ENCODE assay signal across 13 cellular contexts in genomic region chr4:37662861-37663390, GRCh38. TPM values are rescaled to one million over a fixed set of nuclear protein-coding genes. Genes with fewer than 3 reads are reported as not detected.
A peak's percentile ranks its signal among the peaks of the same experiment; 100 is the strongest.
DNase-seq lines count a peak whose midpoint lies in the region; TF ChIP-seq lines count a peak whose summit lies in the region.
"Had no signal": no experiment of that assay in that cellular context is flagged by ENCODE, and none has a peak within 500 bp of the region (broad histone marks: within the 10 kb centered on the region; RNA-seq: fewer than 3 reads in every experiment).

No MANE protein-coding gene starts in this region.

- no peaks in the 10 kb centered on the region for H3K27me3 ChIP-seq in Caco-2 (replicated peaks; ENCODE audit: control insufficient read depth, insufficient read depth, low read length)
- H3K27me3 ChIP-seq in SJCRH30: no peaks in the 10 kb centered on the region
- H3K27me3 ChIP-seq in cardiac muscle cell: no peaks in the 10 kb centered on the region
- H3K27me3 ChIP-seq in neutrophil: no peaks in the 10 kb centered on the region
- H3K27me3 ChIP-seq: BLaER1 treated with 17β-estradiol and CSF1 and Interleukin-3, amounts not matched to agents 10 nM and 100 nM had no signal

- BruUV-seq in Caco-2 (replicated peaks; lab: Mats Ljungman, UMichigan): no TSS peak

- intact Hi-C loops in Caco-2 (cut with micrococcal nuclease; ENCODE audit: unreplicated experiment): no loop called here

- peak overlapping the region; percentile 35 for H3K4me3 Mint-ChIP-seq in Caco-2 (ENCODE audit: unreplicated experiment)

- TF ChIP-seq CTCF in Caco-2 (IDR thresholded peaks at IDR 0.05; ENCODE audit: insufficient read depth in 1 of 2, low read depth in 1 of 2, low read length in 1 of 2, severe bottlenecking in 1 of 2, unreplicated experiment in 1 of 2): no peak
- no peak for TF ChIP-seq CTCF in cardiac muscle cell (IDR thresholded peaks at IDR 0.05; ENCODE audit: low read depth, low read length)
- TF ChIP-seq CTCF in neutrophil (IDR thresholded peaks at IDR 0.05): no peak
- TF ChIP-seq CTCF in GM13977 (IDR thresholded peaks at IDR 0.05; ENCODE audit: extremely low read depth, insufficient read depth, missing control alignments): no peak

- H3K4me3 ChIP-seq in Caco-2 (ENCODE audit: low read depth, low read length) (no peak overlapping the region), SJCRH30 (peak overlapping the region; percentile 14), cardiac muscle cell (no peak overlapping the region), neutrophil (ENCODE audit: low read depth in 1 of 2, low read length in 1 of 2) (no peak overlapping the region)
- H3K4me3 ChIP-seq: BLaER1 treated with 17β-estradiol and CSF1 and Interleukin-3, amounts not matched to agents 10 nM and 100 nM had no signal

- POLR2A ChIA-PET in Caco-2 (lab: Charles Lee): no interaction called here

- H3K4me1 Mint-ChIP-seq in Caco-2 (ENCODE audit: low read depth, unreplicated experiment): peaks cover 22% of the 10 kb centered on the region

- H3K4me1 ChIP-seq in Caco-2 (peaks cover 62% of the 10 kb centered on the region), SJCRH30 (peaks cover 61% of the 10 kb centered on the region), cardiac muscle cell (ENCODE audit: low read depth) (peaks cover 45% of the 10 kb centered on the region), neutrophil (ENCODE audit: control insufficient read depth in 1 of 2, insufficient read depth in 1 of 2, low read depth in 1 of 2, low read length in 1 of 2) (peaks cover 14 to 36% of the 10 kb centered on the region in 2 experiments)

- in situ Hi-C loops in GM13977 (cut with MboI; ENCODE audit: low pct_unique_long_range_greater_than_20kb, low sequenced_read_pairs, unreplicated experiment): no loop called here

- H3K36me3 ChIP-seq in Caco-2 (ENCODE audit: control insufficient read depth, insufficient read depth, low read length) (no peaks in the 10 kb centered on the region), SJCRH30 (no peaks in the 10 kb centered on the region; the same call in 1 of the 2 replicates), cardiac muscle cell (no peaks in the 10 kb centered on the region), neutrophil (peaks cover 5% of the 10 kb centered on the region)

- peak overlapping the region; percentile 82 for H3K27ac Mint-ChIP-seq in Caco-2 (ENCODE audit: unreplicated experiment)

- no peaks in the 10 kb centered on the region for H3K9me3 Mint-ChIP-seq in Caco-2 (ENCODE audit: unreplicated experiment)

- H3K9me3 ChIP-seq in Caco-2 (no peaks in the 10 kb centered on the region), SJCRH30 (replicated peaks) (no peaks in the 10 kb centered on the region), cardiac muscle cell (ENCODE audit: low read depth) (no peaks in the 10 kb centered on the region), neutrophil (no peaks in the 10 kb centered on the region)

- H3K36me3 Mint-ChIP-seq in Caco-2 (ENCODE audit: insufficient read depth, unreplicated experiment): peaks cover 18% of the 10 kb centered on the region

- no peaks in the 10 kb centered on the region for H3K27me3 Mint-ChIP-seq in Caco-2 (ENCODE audit: insufficient read depth, unreplicated experiment)

- DNase-seq in Caco-2: no peak
- DNase-seq in SJCRH30: peak; percentile 60 to 72
- peak in 1 of 2 donors; percentile 30 for DNase-seq in cardiac muscle cell (ENCODE audit: low read depth in 1 of 2, low spot score in 1 of 2)
- no peak for DNase-seq in GM13977 (ENCODE audit: low spot score)
- DNase-seq in DMS114 treated with DMSO at 0.1 percent for 48 hours (lab: John Stamatoyannopoulos, UW; ENCODE audit: unreplicated experiment): no peak
- no peak for DNase-seq in inferior parietal cortex (ENCODE audit: extremely low spot score)
- DNase-seq in AG08395 (ENCODE audit: low spot score): no peak
- DNase-seq: activated CD4-positive, alpha-beta T cell treated with anti-CD3 and anti-CD28 coated beads for 4 hours; activated naive CD4-positive, alpha-beta T cell; effector memory CD4-positive, alpha-beta T cell; SIG-M5 had no signal

- H3K27ac ChIP-seq in SJCRH30: peak overlapping the region; percentile 95
- H3K27ac ChIP-seq in cardiac muscle cell: peak overlapping the region; percentile 36
- H3K27ac ChIP-seq in neutrophil: peak overlapping the region; percentile 11

- CTCF ChIA-PET in Caco-2 (lab: Charles Lee): no interaction called here

RNA-seq across cellular contexts. Expression of gene RELL1, which starts 23.2 kb away (rescaled TPM):
- total RNA-seq in Caco-2 (2022) (45.3 and 48.5 TPM in 2 replicates), cardiac muscle cell (22.2 and 24.4 TPM in 2 replicates)
- 83.7 and 90.9 TPM in 2 replicates for total RNA-seq in SJCRH30 (2014; rRNA removed; shearing (Covaris generic))
- 4.4 and 5.1 TPM in 2 replicates for polyA plus RNA-seq in cardiac muscle cell

Comparison
In these comparisons a context has a peak if more than half of its experiments do, and no peak if none do; other contexts are left out.
1. DNase-seq: peak in SJCRH30 (2 of 2); none in Caco-2 (0 of 2), GM13977 (single experiment), DMS114 treated with DMSO at 0.1 percent for 48 hours (single experiment), inferior parietal cortex (single experiment) and AG08395 (single experiment).
2. H3K27ac ChIP-seq: peak in every context shown above with its lines; median percentile 95 in SJCRH30; 36 in cardiac muscle cell; 11 in neutrophil.